8 cellular contexts compared by ENCODE assay signal in genomic region chr7:23373151-23374004, GRCh38.
A peak's percentile ranks its signal among the peaks of the same experiment; 100 is the strongest.
DNase-seq lines count a peak whose midpoint lies in the region; ATAC-seq, FAIRE-seq and TF ChIP-seq lines count a peak whose summit lies in the region.

No MANE protein-coding gene starts in this region.

- 76 to 81% methylated on average over 6 of the region's 6 CpGs for WGBS in pancreas, 2 donors
- 69 to 77% methylated on average over 3 to 6 of the region's 6 CpGs for WGBS in transverse colon (ENCODE audit: low coverage in 1 of 2), 2 donors

- DNase-seq in ELR (ENCODE audit: low read depth) (peak; percentile 53), pancreas (no peak), COLO829 (ENCODE audit: low spot score) (no peak), transverse colon (no peak)
- DNase-seq in activated CD4-positive, alpha-beta memory T cell treated with anti-CD3 and anti-CD28 coated beads for 36 hours: peak; percentile 80

- no peaks in the 10 kb centered on the region for H3K79me2 ChIP-seq in Loucy (ENCODE audit: insufficient read depth, low read length)

- H3K27ac ChIP-seq in pancreas (no peak overlapping the region), transverse colon (no peak overlapping the region)

- TF ChIP-seq CTCF in Loucy (conservative IDR thresholded peaks at IDR 0.05; ENCODE audit: low read length): no peak
- TF ChIP-seq CTCF in nephron (IDR thresholded peaks at IDR 0.05; ENCODE audit: unreplicated experiment in 3 of 3): no peak
- no peak for TF ChIP-seq CTCF in pancreas (IDR thresholded peaks at IDR 0.05)
- no peak for TF ChIP-seq CTCF in transverse colon (IDR thresholded peaks at IDR 0.05)

- no peaks in the 10 kb centered on the region for H3K36me3 Mint-ChIP-seq in activated CD4-positive, alpha-beta memory T cell treated with anti-CD3 and anti-CD28 coated beads for 36 hours
- peaks cover 23% of the 10 kb centered on the region for H3K36me3 Mint-ChIP-seq in nephron (ENCODE audit: low read depth)

- no peak for TF ChIP-seq POLR2A in transverse colon (IDR thresholded peaks at IDR 0.05)

- H3K4me1 ChIP-seq in Loucy (ENCODE audit: insufficient read depth, low read length, poor library complexity, severe bottlenecking): peaks cover 16% of the 10 kb centered on the region
- H3K4me1 ChIP-seq in pancreas: no peaks in the 10 kb centered on the region
- no peaks in the 10 kb centered on the region for H3K4me1 ChIP-seq in transverse colon

- H3K4me3 Mint-ChIP-seq in activated CD4-positive, alpha-beta memory T cell treated with anti-CD3 and anti-CD28 coated beads for 36 hours: peak overlapping the region; percentile 17
- no peak overlapping the region for H3K4me3 Mint-ChIP-seq in nephron

- peaks cover 15% of the 10 kb centered on the region for H3K27me3 Mint-ChIP-seq in activated CD4-positive, alpha-beta memory T cell treated with anti-CD3 and anti-CD28 coated beads for 36 hours
- no peaks in the 10 kb centered on the region for H3K27me3 Mint-ChIP-seq in nephron (ENCODE audit: low read depth)

- no peaks in the 10 kb centered on the region for H3K9me2 ChIP-seq in Loucy (replicated peaks; ENCODE audit: low read depth, low read length)

- ATAC-seq in GM21576 (IDR thresholded peaks at IDR 0.05; ENCODE audit: unreplicated experiment) (peak; percentile 64), pancreas (no peak)

- H3K27ac Mint-ChIP-seq in activated CD4-positive, alpha-beta memory T cell treated with anti-CD3 and anti-CD28 coated beads for 36 hours: peak overlapping the region; percentile 76
- peak overlapping the region; percentile 7 to 30 (median 16) for H3K27ac Mint-ChIP-seq in nephron

- H3K4me1 Mint-ChIP-seq in activated CD4-positive, alpha-beta memory T cell treated with anti-CD3 and anti-CD28 coated beads for 36 hours (ENCODE audit: low read depth): peaks cover 46% of the 10 kb centered on the region
- H3K4me1 Mint-ChIP-seq in nephron: peaks cover 23% of the 10 kb centered on the region

- no peaks in the 10 kb centered on the region for H3F3A ChIP-seq in Loucy (ENCODE audit: low read depth)

- no peaks in the 10 kb centered on the region for H4K20me1 ChIP-seq in Loucy (ENCODE audit: insufficient read depth, low read length, poor library complexity, severe bottlenecking)

- H3K9me3 ChIP-seq in Loucy (ENCODE audit: insufficient read depth, low read depth, low read length): no peaks in the 10 kb centered on the region
- no peaks in the 10 kb centered on the region for H3K9me3 ChIP-seq in pancreas
- no peaks in the 10 kb centered on the region for H3K9me3 ChIP-seq in transverse colon

- POLR2A ChIA-PET in activated CD4-positive, alpha-beta memory T cell treated with anti-CD3 and anti-CD28 coated beads for 36 hours (lab: Charles Lee): interaction anchor here (0.7 to 2.0 kb wide), 7 partner anchors 15 to 72 kb away, joined by 3 to 9 read pairs (median 4); no protein-coding TSS in a partner anchor

- peak overlapping the region; percentile 55; the same call in 1 of the 2 replicates for H2AFZ ChIP-seq in Loucy (ENCODE audit: low read length)

- CTCF ChIA-PET in activated CD4-positive, alpha-beta memory T cell treated with anti-CD3 and anti-CD28 coated beads for 36 hours (lab: Charles Lee): interaction anchor here (0.6 to 4.9 kb wide), 5 partner anchors 15 to 100 kb away, joined by 3 to 27 read pairs (median 3); no protein-coding TSS in a partner anchor

- peak overlapping the region; percentile 32 for H3K4me2 ChIP-seq in Loucy (ENCODE audit: low read depth, low read length, poor library complexity, severe bottlenecking)

- no peaks in the 10 kb centered on the region for H3K27me3 ChIP-seq in Loucy (ENCODE audit: insufficient read depth, low read length, poor library complexity, severe bottlenecking)
- no peaks in the 10 kb centered on the region for H3K27me3 ChIP-seq in pancreas
- H3K27me3 ChIP-seq in transverse colon: no peaks in the 10 kb centered on the region

- no peaks in the 10 kb centered on the region for H3K9me3 Mint-ChIP-seq in activated CD4-positive, alpha-beta memory T cell treated with anti-CD3 and anti-CD28 coated beads for 36 hours
- no peaks in the 10 kb centered on the region for H3K9me3 Mint-ChIP-seq in nephron

- intact Hi-C loops in activated CD4-positive, alpha-beta memory T cell treated with anti-CD3 and anti-CD28 coated beads for 36 hours (cut with micrococcal nuclease): loop anchor here (1.0 to 2.0 kb wide), 9 partner anchors 16 to 222 kb away; partner anchors contain the start of genes MALSU1 and TRA2A
- intact Hi-C loops in pancreas (cut with DNase I) (no loop called here), transverse colon (cut with DNase I; ENCODE audit: low total_unique reads) (no loop called here)

- no peak for TF ChIP-seq EP300 in transverse colon (IDR thresholded peaks at IDR 0.05; ENCODE audit: low read depth)

- H3K9ac ChIP-seq in Loucy (ENCODE audit: low read depth, low read length, poor library complexity, severe bottlenecking): no peak overlapping the region

- no peak for FAIRE-seq in pancreas (lab: Jason Lieb, UNC)

- H3K4me3 ChIP-seq in Loucy (ENCODE audit: low read length, poor library complexity, severe bottlenecking) (no peak overlapping the region), pancreas (no peak overlapping the region), transverse colon (no peak overlapping the region)

- in situ Hi-C loops in transverse colon (cut with MboI; ENCODE audit: low pct_ligation_motif_present in 1 of 4, low pct_unique_long_range_greater_than_20kb in 1 of 4, low sequenced_read_pairs in 3 of 4): no loop called here

- H3K36me3 ChIP-seq in Loucy (ENCODE audit: insufficient read depth, low read length) (no peaks in the 10 kb centered on the region), pancreas (no peaks in the 10 kb centered on the region), transverse colon (no peaks in the 10 kb centered on the region)

Comparison
In these comparisons a context has a peak if more than half of its experiments do, and no peak if none do; other contexts are left out.
1. DNase-seq: peak in ELR (single experiment) and activated CD4-positive, alpha-beta memory T cell treated with anti-CD3 and anti-CD28 coated beads for 36 hours (single experiment); none in pancreas (0 of 6), COLO829 (single experiment) and transverse colon (single experiment).